In the genomic region with DNA sequence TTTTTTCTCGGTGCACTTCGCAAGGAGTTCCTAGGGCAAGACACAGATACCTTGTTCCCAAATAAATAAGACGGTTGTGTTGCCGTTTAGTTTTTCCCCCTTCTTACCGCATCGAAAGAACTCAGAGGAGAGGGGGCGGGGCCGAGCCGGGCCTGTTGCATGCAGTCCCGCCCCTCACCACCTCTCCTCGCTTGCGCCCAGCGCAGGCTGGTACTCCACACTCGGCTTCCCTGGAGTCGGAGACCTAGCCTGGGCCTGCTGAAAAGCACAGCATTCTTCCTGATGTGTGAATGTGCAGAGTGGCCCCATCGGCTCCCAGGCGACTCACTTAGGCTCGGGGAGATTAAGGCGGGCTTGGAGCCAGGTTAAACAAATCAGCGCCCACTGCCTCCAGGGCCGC, we compare ENCODE assay signal across 15 cellular contexts. TPM values are rescaled to one million over a fixed set of nuclear protein-coding genes. Genes with fewer than 3 reads are reported as not detected.
DNase-seq lines count a peak whose midpoint lies in the region; ATAC-seq and TF ChIP-seq lines count a peak whose summit lies in the region.
"Had no signal": no experiment of that assay in that cellular context is flagged by ENCODE, and none has a peak within 500 bp of the region (broad histone marks: within the 10 kb centered on the region; RNA-seq: fewer than 3 reads in every experiment).

No MANE protein-coding gene starts in this region.

- peak overlapping the region; percentile 35 for H3K4me2 ChIP-seq in H9 (ENCODE audit: insufficient read depth, insufficient read length, low read length)
- peak overlapping the region; percentile 49 for H3K4me2 ChIP-seq in neural progenitor cell

- H3K18ac ChIP-seq in H9 (ENCODE audit: insufficient read length, low read depth, low read length), result no peak overlapping the region

- no peak overlapping the region for H3K27ac Mint-ChIP-seq in activated CD8-positive, alpha-beta T cell treated with anti-CD3 and anti-CD28 coated beads for 36 hours
- no peak overlapping the region for H3K27ac Mint-ChIP-seq in activated CD8-positive, alpha-beta T cell treated with anti-CD3 and anti-CD28 coated beads, Interleukin-2, amount 10 ng/mL, durations not matched to agents 7 days and 5 days
- H3K27ac Mint-ChIP-seq in H9 (no peak overlapping the region), neural progenitor cell (no peak overlapping the region)
- H3K27ac Mint-ChIP-seq: activated T-cell treated with anti-CD3 and anti-CD28 coated beads, Interleukin-2, amount 50 U/mL, for 24 hours had no signal

- no peak overlapping the region for H2BK120ac ChIP-seq in H9 (ENCODE audit: low read depth, low read length, poor library complexity, severe bottlenecking)

- intact Hi-C loops in activated CD8-positive, alpha-beta T cell treated with anti-CD3 and anti-CD28 coated beads for 36 hours (cut with micrococcal nuclease), result no loop called here
- intact Hi-C loops in A673 (cut with micrococcal nuclease; ENCODE audit: unreplicated experiment), result no loop called here

- no CpG with 5 or more reads among the region's 21 CpGs for WGBS in H9 (ENCODE audit: extremely low coverage, insufficient read length, low lambda C conversion rate)

- no peaks in the 10 kb centered on the region for H3K36me3 ChIP-seq in neural progenitor cell
- no peaks in the 10 kb centered on the region for H3K36me3 ChIP-seq in A673 (ENCODE audit: insufficient read depth, low read length, poor library complexity, severe bottlenecking)

- H3K9me3 ChIP-seq in H9 (ENCODE audit: control insufficient read depth, low read depth, low read length) (peaks cover 18% of the 10 kb centered on the region), neural progenitor cell (ENCODE audit: low read depth) (no peaks in the 10 kb centered on the region), A673 (ENCODE audit: low read depth, low read length, poor library complexity, severe bottlenecking) (no peaks in the 10 kb centered on the region)

- no peak overlapping the region for H2BK12ac ChIP-seq in H9 (ENCODE audit: insufficient read length, low read depth, low read length)

- BruUV-seq in A673 (replicated peaks; lab: Mats Ljungman, UMichigan), result no TSS peak

- peak; percentile 34 for DNase-seq in activated CD8-positive, alpha-beta T cell treated with anti-CD3 and anti-CD28 coated beads for 36 hours
- DNase-seq in activated CD8-positive, alpha-beta T cell treated with anti-CD3 and anti-CD28 coated beads, Interleukin-2, amount 10 ng/mL, durations not matched to agents 7 days and 5 days, result no peak
- DNase-seq in H9, result peak; percentile 76
- DNase-seq in astrocyte of the hippocampus (ENCODE audit: low read depth, low spot score), result peak; percentile 20
- DNase-seq in neural progenitor cell (ENCODE audit: low spot score), result peak; percentile 66
- no peak for DNase-seq in GF-D8 (lab: John Stamatoyannopoulos, UW)
- DNase-seq in A673 (ENCODE audit: low spot score), result no peak
- DNase-seq: activated T-cell treated with anti-CD3 and anti-CD28 coated beads, Interleukin-2, amount 50 U/mL, for 24 hours; aorta; cortex of kidney; hippocampal formation; NCI-H2029; substantia nigra had no signal

- CTCF ChIA-PET in activated CD8-positive, alpha-beta T cell treated with anti-CD3 and anti-CD28 coated beads for 36 hours (lab: Charles Lee), result interaction anchor here (0.8 kb wide), 1 partner anchor 11 kb away, joined by 3 read pairs; no protein-coding TSS in a partner anchor
- CTCF ChIA-PET in activated CD8-positive, alpha-beta T cell treated with anti-CD3 and anti-CD28 coated beads, Interleukin-2, amount 10 ng/mL, durations not matched to agents 7 days and 5 days (lab: Charles Lee), result no interaction called here
- CTCF ChIA-PET in A673 (lab: Charles Lee), result no interaction called here

- H3T11ph ChIP-seq in H9 (ENCODE audit: low read length), result no peak overlapping the region

- no peaks in the 10 kb centered on the region for H3K79me1 ChIP-seq in H9 (ENCODE audit: insufficient read depth, low read depth, low read length, poor library complexity, severe bottlenecking)

- no peak overlapping the region for H3K14ac ChIP-seq in H9 (ENCODE audit: insufficient read depth, low read length)

- H2AK5ac ChIP-seq in H9 (ENCODE audit: insufficient read length, low read length), result no peak overlapping the region

- no peaks in the 10 kb centered on the region for H3K23me2 ChIP-seq in H9 (ENCODE audit: insufficient read length, low read depth, low read length, poor library complexity, severe bottlenecking)

- no peak overlapping the region for H3K27ac ChIP-seq in H9 (ENCODE audit: insufficient read length, low read depth, low read length)
- no peak overlapping the region for H3K27ac ChIP-seq in neural progenitor cell
- no peak overlapping the region for H3K27ac ChIP-seq in A673 (ENCODE audit: low read depth, low read length, poor library complexity, severe bottlenecking)

- H3K4me3 ChIP-seq in neural progenitor cell, result no peak overlapping the region
- H3K4me3 ChIP-seq in A673 (ENCODE audit: low read depth, low read length, poor library complexity, severe bottlenecking), result no peak overlapping the region

- ATAC-seq in activated CD8-positive, alpha-beta T cell treated with anti-CD3 and anti-CD28 coated beads for 36 hours, result peak; percentile 53
- ATAC-seq in activated CD8-positive, alpha-beta T cell treated with anti-CD3 and anti-CD28 coated beads, Interleukin-2, amount 10 ng/mL, durations not matched to agents 7 days and 5 days, result no peak
- no peak for ATAC-seq in HG02973 (IDR thresholded peaks at IDR 0.05; ENCODE audit: unreplicated experiment)
- ATAC-seq: activated CD4-positive, CD25-positive, alpha-beta regulatory T cell treated with anti-CD3 and anti-CD28 coated beads, Interleukin-2, amount 50 U/mL, for 24 hours had no signal

- H4K20me1 ChIP-seq in H9 (ENCODE audit: control insufficient read depth, insufficient read depth, insufficient read length) (no peaks in the 10 kb centered on the region), neural progenitor cell (ENCODE audit: low read depth) (no peaks in the 10 kb centered on the region)

- H3K4me1 Mint-ChIP-seq in activated CD8-positive, alpha-beta T cell treated with anti-CD3 and anti-CD28 coated beads for 36 hours (ENCODE audit: low read depth), result no peaks in the 10 kb centered on the region
- no peaks in the 10 kb centered on the region for H3K4me1 Mint-ChIP-seq in activated CD8-positive, alpha-beta T cell treated with anti-CD3 and anti-CD28 coated beads, Interleukin-2, amount 10 ng/mL, durations not matched to agents 7 days and 5 days (ENCODE audit: low read depth)
- H3K4me1 Mint-ChIP-seq in H9 (no peaks in the 10 kb centered on the region), neural progenitor cell (no peaks in the 10 kb centered on the region)

- no peaks in the 10 kb centered on the region for H3K4me1 ChIP-seq in H9 (ENCODE audit: insufficient read depth, low read length)
- H3K4me1 ChIP-seq in neural progenitor cell, result no peaks in the 10 kb centered on the region
- no peaks in the 10 kb centered on the region for H3K4me1 ChIP-seq in A673 (ENCODE audit: insufficient read depth, low read length, poor library complexity, severe bottlenecking)

- POLR2A ChIA-PET in activated CD8-positive, alpha-beta T cell treated with anti-CD3 and anti-CD28 coated beads for 36 hours (lab: Charles Lee), result no interaction called here
- POLR2A ChIA-PET in activated CD8-positive, alpha-beta T cell treated with anti-CD3 and anti-CD28 coated beads, Interleukin-2, amount 10 ng/mL, durations not matched to agents 7 days and 5 days (lab: Charles Lee), result no interaction called here
- POLR2A ChIA-PET in A673 (lab: Charles Lee; ENCODE audit: low non-redundant PET), result no interaction called here

- H3K79me2 ChIP-seq in H9 (ENCODE audit: insufficient read depth, low read length) (no peaks in the 10 kb centered on the region), neural progenitor cell (ENCODE audit: low read depth) (no peaks in the 10 kb centered on the region)

- no peaks in the 10 kb centered on the region for H3F3A ChIP-seq in neural progenitor cell (ENCODE audit: low read depth)

- peaks cover 9% of the 10 kb centered on the region for H3K27me3 Mint-ChIP-seq in activated CD8-positive, alpha-beta T cell treated with anti-CD3 and anti-CD28 coated beads for 36 hours
- peaks cover 11% of the 10 kb centered on the region for H3K27me3 Mint-ChIP-seq in activated CD8-positive, alpha-beta T cell treated with anti-CD3 and anti-CD28 coated beads, Interleukin-2, amount 10 ng/mL, durations not matched to agents 7 days and 5 days (ENCODE audit: low read depth)
- H3K27me3 Mint-ChIP-seq in H9 (ENCODE audit: low read depth), result peaks cover 52% of the 10 kb centered on the region
- peaks cover 2% of the 10 kb centered on the region for H3K27me3 Mint-ChIP-seq in neural progenitor cell (ENCODE audit: insufficient read depth, low read depth)

- no peak overlapping the region for H3K23ac ChIP-seq in H9 (ENCODE audit: insufficient read length, low read depth, low read length)

- no peak for TF ChIP-seq CTCF in activated CD8-positive, alpha-beta T cell treated with anti-CD3 and anti-CD28 coated beads for 36 hours (IDR thresholded peaks at IDR 0.05)
- TF ChIP-seq CTCF in H9 (conservative IDR thresholded peaks at IDR 0.05) (no peak; the same call in 2 of the 3 replicates), neural progenitor cell (IDR thresholded peaks at IDR 0.05) (peak; percentile 13), A673 (conservative IDR thresholded peaks at IDR 0.05; ENCODE audit: low read depth, low read length) (no peak)

- no peak overlapping the region for H2BK5ac ChIP-seq in H9 (ENCODE audit: insufficient read length, low read length)

- H3K36me3 Mint-ChIP-seq in activated CD8-positive, alpha-beta T cell treated with anti-CD3 and anti-CD28 coated beads for 36 hours (ENCODE audit: low read depth), result no peaks in the 10 kb centered on the region
- H3K36me3 Mint-ChIP-seq in activated CD8-positive, alpha-beta T cell treated with anti-CD3 and anti-CD28 coated beads, Interleukin-2, amount 10 ng/mL, durations not matched to agents 7 days and 5 days (ENCODE audit: low read depth), result no peaks in the 10 kb centered on the region
- H3K36me3 Mint-ChIP-seq in H9 (ENCODE audit: insufficient read depth in 1 of 3, low read depth in 3 of 3), result peaks cover 0 to 4% (median 0%) of the 10 kb centered on the region in 3 experiments; a peak in 1 of 7 replicates
- H3K36me3 Mint-ChIP-seq in neural progenitor cell, result no peaks in the 10 kb centered on the region

- no peak overlapping the region for H4K91ac ChIP-seq in H9 (ENCODE audit: insufficient read length, low read depth, low read length)

- H3K9ac ChIP-seq in H9 (ENCODE audit: extremely low read depth, insufficient read length, low read length), result no peak overlapping the region
- H3K9ac ChIP-seq in neural progenitor cell, result no peak overlapping the region

- H3K27me3 ChIP-seq in H9 (ENCODE audit: insufficient read depth, low read length) (no peaks in the 10 kb centered on the region), neural progenitor cell (peaks cover 32% of the 10 kb centered on the region), A673 (replicated peaks; ENCODE audit: insufficient read depth, low read depth, low read length, poor library complexity) (no peaks in the 10 kb centered on the region)

- no peak overlapping the region for H2BK20ac ChIP-seq in H9 (ENCODE audit: low read depth, low read length, poor library complexity, severe bottlenecking)

- no peak overlapping the region for H4K5ac ChIP-seq in H9 (ENCODE audit: insufficient read length, low read depth, low read length)

- no peak overlapping the region for H2BK15ac ChIP-seq in H9 (ENCODE audit: low read depth, low read length)

- H4K8ac ChIP-seq in H9 (replicated peaks; ENCODE audit: insufficient read length, low read depth, low read length), result no peak overlapping the region

- no peak overlapping the region for H3K4ac ChIP-seq in H9 (ENCODE audit: low read depth, low read length)

- no peaks in the 10 kb centered on the region for H3K9me3 Mint-ChIP-seq in activated CD8-positive, alpha-beta T cell treated with anti-CD3 and anti-CD28 coated beads for 36 hours
- no peaks in the 10 kb centered on the region for H3K9me3 Mint-ChIP-seq in activated CD8-positive, alpha-beta T cell treated with anti-CD3 and anti-CD28 coated beads, Interleukin-2, amount 10 ng/mL, durations not matched to agents 7 days and 5 days (ENCODE audit: insufficient read depth)
- H3K9me3 Mint-ChIP-seq in H9 (peaks cover 46 to 49% of the 10 kb centered on the region in 2 experiments), neural progenitor cell (no peaks in the 10 kb centered on the region)
- H3K9me3 Mint-ChIP-seq: activated T-cell treated with anti-CD3 and anti-CD28 coated beads, Interleukin-2, amount 50 U/mL, for 24 hours had no signal

- no peak overlapping the region for H3K56ac ChIP-seq in H9 (ENCODE audit: insufficient read length, low read depth, low read length)

- H3K4me3 Mint-ChIP-seq in activated CD8-positive, alpha-beta T cell treated with anti-CD3 and anti-CD28 coated beads for 36 hours, result no peak overlapping the region
- H3K4me3 Mint-ChIP-seq in activated CD8-positive, alpha-beta T cell treated with anti-CD3 and anti-CD28 coated beads, Interleukin-2, amount 10 ng/mL, durations not matched to agents 7 days and 5 days, result no peak overlapping the region
- H3K4me3 Mint-ChIP-seq in H9 (0 out of 5 replicates have a peak overlapping the region, but pooled peaks of 1 of the 2 experiments have one; percentile 9), neural progenitor cell (no peak overlapping the region)
- H3K4me3 Mint-ChIP-seq: activated T-cell treated with anti-CD3 and anti-CD28 coated beads, Interleukin-2, amount 50 U/mL, for 24 hours had no signal

- H2AFZ ChIP-seq in H9 (ENCODE audit: low read length), result no peak overlapping the region
- H2AFZ ChIP-seq in neural progenitor cell (replicated peaks), result no peak overlapping the region

RNA-seq across cellular contexts. Expression of gene VMA21, which starts 26.1 kb away (rescaled TPM):
- total RNA-seq in activated CD8-positive, alpha-beta T cell treated with anti-CD3 and anti-CD28 coated beads for 36 hours, result 10 to 100 TPM; 41.6 to 41.9 TPM
- total RNA-seq in activated CD8-positive, alpha-beta T cell treated with anti-CD3 and anti-CD28 coated beads, Interleukin-2, amount 10 ng/mL, durations not matched to agents 7 days and 5 days, result 10 to 100 TPM; 38.4 to 42.7 TPM
- total RNA-seq in H9 (2021), result 46.1 and 50.3 TPM in 2 replicates
- total RNA-seq in neural progenitor cell (ENCODE audit: low replicate concordance), result 111 and 161 TPM in 2 replicates
- total RNA-seq in A673 (2021), result 56.1 and 59.7 TPM in 2 replicates

Comparison
In these comparisons a context has a peak if more than half of its experiments do, and no peak if none do; other contexts are left out.
1. DNase-seq: peak in activated CD8-positive, alpha-beta T cell treated with anti-CD3 and anti-CD28 coated beads for 36 hours (single experiment), H9 (single experiment), astrocyte of the hippocampus (single experiment) and neural progenitor cell (single experiment); none in activated CD8-positive, alpha-beta T cell treated with anti-CD3 and anti-CD28 coated beads, Interleukin-2, amount 10 ng/mL, durations not matched to agents 7 days and 5 days (single experiment), GF-D8 (single experiment) and A673 (single experiment).